11 cellular contexts compared by ENCODE assay signal in the genomic region with DNA sequence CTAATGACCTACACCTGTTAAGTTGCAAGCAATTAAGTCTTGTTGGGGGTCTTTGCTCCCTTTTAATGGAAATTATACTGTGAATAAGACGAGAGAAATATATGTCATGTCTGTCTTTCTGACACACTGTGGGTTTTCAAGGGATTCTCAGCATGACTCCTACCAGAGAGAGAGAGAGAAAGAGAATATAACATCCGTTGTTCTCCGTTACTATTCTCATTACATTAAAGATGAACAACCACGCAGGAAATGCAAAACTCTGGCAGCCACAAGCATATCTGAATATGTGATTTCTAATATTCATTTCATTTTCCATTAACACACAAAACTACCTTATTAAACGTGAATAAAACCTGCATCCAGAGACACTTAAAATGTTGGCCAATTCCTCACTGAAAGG.
DNase-seq lines count a peak whose midpoint lies in the region; ATAC-seq and TF ChIP-seq lines count a peak whose summit lies in the region.
"Had no signal": no experiment of that assay in that cellular context is flagged by ENCODE, and none has a peak within 500 bp of the region (broad histone marks: within the 10 kb centered on the region; RNA-seq: fewer than 3 reads in every experiment).

No MANE protein-coding gene starts in this region.

- H3K27ac ChIP-seq in DND-41 (ENCODE audit: low read length) (peak overlapping the region; percentile 90), H9 (ENCODE audit: insufficient read length, low read depth, low read length) (no peak overlapping the region), neural cell (ENCODE audit: low read length) (no peak overlapping the region), uterus (peak overlapping the region in 1 of 2 donors; percentile 36)
- H3K27ac ChIP-seq: PC-9 had no signal

- H3K9me2 ChIP-seq in neural cell (ENCODE audit: insufficient read depth, low read length): no peaks in the 10 kb centered on the region

- no peak overlapping the region for H2BK20ac ChIP-seq in H9 (ENCODE audit: low read depth, low read length, poor library complexity, severe bottlenecking)

- H3K36me3 Mint-ChIP-seq in H9 (ENCODE audit: insufficient read depth in 1 of 3, low read depth in 3 of 3): no peaks in the 10 kb centered on the region
- peaks cover 2% of the 10 kb centered on the region for H3K36me3 Mint-ChIP-seq in activated naive CD8-positive, alpha-beta T cell treated with anti-CD3 and anti-CD28 coated beads for 36 hours

- H3K14ac ChIP-seq in H9 (ENCODE audit: insufficient read depth, low read length): no peak overlapping the region

- peak overlapping the region; percentile 5 for H2BK5ac ChIP-seq in H9 (ENCODE audit: insufficient read length, low read length)

- TF ChIP-seq EP300 in neural cell (conservative IDR thresholded peaks at IDR 0.05; ENCODE audit: poor library complexity, severe bottlenecking): no peak

- H2BK12ac ChIP-seq in H9 (ENCODE audit: insufficient read length, low read depth, low read length): no peak overlapping the region

- no peaks in the 10 kb centered on the region for H3F3A ChIP-seq in neural cell (ENCODE audit: insufficient read depth, low read length, poor library complexity, severe bottlenecking)

- H4K91ac ChIP-seq in H9 (ENCODE audit: insufficient read length, low read depth, low read length): no peak overlapping the region

- ATAC-seq in DND-41 (ENCODE audit: insufficient read depth, low read depth) (peak; percentile 61), GM19328 (IDR thresholded peaks at IDR 0.05; ENCODE audit: unreplicated experiment) (no peak), left lobe of liver (no peak)

- H3K9ac ChIP-seq in DND-41 (ENCODE audit: low read depth, low read length) (peak overlapping the region; percentile 61), H9 (ENCODE audit: extremely low read depth, insufficient read length, low read length) (no peak overlapping the region), neural cell (ENCODE audit: low read length) (no peak overlapping the region)

- H2AFZ ChIP-seq in DND-41 (ENCODE audit: low read depth, low read length) (peak overlapping the region; percentile 76), H9 (ENCODE audit: low read length) (no peak overlapping the region), neural cell (ENCODE audit: low read depth, low read length) (no peak overlapping the region)
- H2AFZ ChIP-seq: PC-9 had no signal

- H3K79me2 ChIP-seq in DND-41 (ENCODE audit: insufficient read depth, low read length) (peaks cover 18% of the 10 kb centered on the region), H9 (ENCODE audit: insufficient read depth, low read length) (no peaks in the 10 kb centered on the region), neural cell (replicated peaks; ENCODE audit: insufficient read depth, low read length) (no peaks in the 10 kb centered on the region)

- TF ChIP-seq POLR2A in uterus (IDR thresholded peaks at IDR 0.05): no peak

- H4K8ac ChIP-seq in H9 (replicated peaks; ENCODE audit: insufficient read length, low read depth, low read length): no peak overlapping the region

- no peak overlapping the region for H3K56ac ChIP-seq in H9 (ENCODE audit: insufficient read length, low read depth, low read length)

- H3K9me3 Mint-ChIP-seq in H9: no peaks in the 10 kb centered on the region
- no peaks in the 10 kb centered on the region for H3K9me3 Mint-ChIP-seq in activated naive CD8-positive, alpha-beta T cell treated with anti-CD3 and anti-CD28 coated beads for 36 hours

- no peak for TF ChIP-seq RAD21 in neural cell (conservative IDR thresholded peaks at IDR 0.05)

- H3K9me3 ChIP-seq in DND-41 (ENCODE audit: insufficient read depth, low read length, severe bottlenecking) (no peaks in the 10 kb centered on the region), H9 (ENCODE audit: control insufficient read depth, low read depth, low read length) (no peaks in the 10 kb centered on the region), neural cell (ENCODE audit: low read length) (no peaks in the 10 kb centered on the region), uterus (no peaks in the 10 kb centered on the region)

- no peaks in the 10 kb centered on the region for H3K27me3 Mint-ChIP-seq in H9 (ENCODE audit: low read depth)
- H3K27me3 Mint-ChIP-seq in activated naive CD8-positive, alpha-beta T cell treated with anti-CD3 and anti-CD28 coated beads for 36 hours: no peaks in the 10 kb centered on the region

- no peak overlapping the region for H3K4ac ChIP-seq in H9 (ENCODE audit: low read depth, low read length)

- H3T11ph ChIP-seq in H9 (ENCODE audit: low read length): no peak overlapping the region

- H3K4me3 Mint-ChIP-seq in H9: no peak overlapping the region
- H3K4me3 Mint-ChIP-seq in activated naive CD8-positive, alpha-beta T cell treated with anti-CD3 and anti-CD28 coated beads for 36 hours: peak overlapping the region; percentile 71

- H3K27me3 ChIP-seq in DND-41 (ENCODE audit: insufficient read depth, low read length, poor library complexity) (no peaks in the 10 kb centered on the region), H9 (ENCODE audit: insufficient read depth, low read length) (no peaks in the 10 kb centered on the region), neural cell (ENCODE audit: insufficient read depth, low read depth, low read length) (no peaks in the 10 kb centered on the region), uterus (no peaks in the 10 kb centered on the region)

- DNase-seq in DND-41 (no peak), H9 (no peak), NK-92 (lab: John Stamatoyannopoulos, UW; ENCODE audit: unreplicated experiment) (no peak), left lobe of liver (ENCODE audit: low spot score) (no peak), uterus (no peak)
- DNase-seq in activated naive CD8-positive, alpha-beta T cell treated with anti-CD3 and anti-CD28 coated beads for 36 hours: no peak
- DNase-seq: activated CD4-positive, alpha-beta T cell treated with anti-CD3 and anti-CD28 coated beads for 1 hour; EL; PC-9 had no signal

- H3K18ac ChIP-seq in H9 (ENCODE audit: insufficient read length, low read depth, low read length): no peak overlapping the region

- H3K4me1 Mint-ChIP-seq in H9: peaks cover 14 to 19% of the 10 kb centered on the region in 2 experiments
- H3K4me1 Mint-ChIP-seq in activated naive CD8-positive, alpha-beta T cell treated with anti-CD3 and anti-CD28 coated beads for 36 hours: peaks cover 19% of the 10 kb centered on the region

- H3K4me1 ChIP-seq in DND-41 (ENCODE audit: insufficient read depth, low read length): peaks cover 80% of the 10 kb centered on the region
- H3K4me1 ChIP-seq in H9 (ENCODE audit: insufficient read depth, low read length): peaks cover 11% of the 10 kb centered on the region
- H3K4me1 ChIP-seq in uterus: no peaks in the 10 kb centered on the region

- H2AK5ac ChIP-seq in H9 (ENCODE audit: insufficient read length, low read length): no peak overlapping the region

- peak overlapping the region; percentile 17 to 54 for H3K4me3 ChIP-seq in DND-41 (ENCODE audit: low read depth in 1 of 2, low read length in 2 of 2)
- H3K4me3 ChIP-seq in neural cell (ENCODE audit: low read length): peak overlapping the region; percentile 26
- no peak overlapping the region for H3K4me3 ChIP-seq in uterus
- H3K4me3 ChIP-seq: PC-9 had no signal

- H3K27ac Mint-ChIP-seq in H9: no peak overlapping the region
- H3K27ac Mint-ChIP-seq in activated naive CD8-positive, alpha-beta T cell treated with anti-CD3 and anti-CD28 coated beads for 36 hours: peak overlapping the region; percentile 86

- no peak overlapping the region for H2BK15ac ChIP-seq in H9 (ENCODE audit: low read depth, low read length)

- H3K36me3 ChIP-seq in DND-41 (ENCODE audit: insufficient read depth, low read length): no peaks in the 10 kb centered on the region
- no peaks in the 10 kb centered on the region for H3K36me3 ChIP-seq in neural cell (ENCODE audit: insufficient read depth, low read length)
- H3K36me3 ChIP-seq in uterus: no peaks in the 10 kb centered on the region

- WGBS in H9 (ENCODE audit: extremely low coverage, insufficient read length, low lambda C conversion rate): 100% methylated on average over 1 of the region's 5 CpGs

- H4K5ac ChIP-seq in H9 (ENCODE audit: insufficient read length, low read depth, low read length): no peak overlapping the region

- intact Hi-C loops in uterus (cut with DNase I; ENCODE audit: low total_unique reads): no loop called here

- H3K4me2 ChIP-seq in DND-41 (ENCODE audit: insufficient read depth, low read length): peak overlapping the region; percentile 64
- H3K4me2 ChIP-seq in H9 (ENCODE audit: insufficient read depth, insufficient read length, low read length): no peak overlapping the region
- H3K4me2 ChIP-seq in neural cell (ENCODE audit: low read length): no peak overlapping the region
- H3K4me2 ChIP-seq: PC-9 had no signal

- H3K23me2 ChIP-seq in H9 (ENCODE audit: insufficient read length, low read depth, low read length, poor library complexity, severe bottlenecking): no peaks in the 10 kb centered on the region

- H2BK120ac ChIP-seq in H9 (ENCODE audit: low read depth, low read length, poor library complexity, severe bottlenecking): no peak overlapping the region

- no peaks in the 10 kb centered on the region for H3K79me1 ChIP-seq in H9 (ENCODE audit: insufficient read depth, low read depth, low read length, poor library complexity, severe bottlenecking)

- no peak for TF ChIP-seq CTCF in DND-41 (IDR thresholded peaks at IDR 0.05; ENCODE audit: borderline replicate concordance, extremely low read depth, low read length, poor library complexity, severe bottlenecking)
- TF ChIP-seq CTCF in H9 (conservative IDR thresholded peaks at IDR 0.05): no peak
- no peak for TF ChIP-seq CTCF in neural cell (IDR thresholded peaks at IDR 0.05; ENCODE audit: poor library complexity, severe bottlenecking)
- TF ChIP-seq CTCF in uterus (IDR thresholded peaks at IDR 0.05): no peak

- H4K20me1 ChIP-seq in DND-41 (ENCODE audit: insufficient read depth, low read length) (no peaks in the 10 kb centered on the region), H9 (ENCODE audit: control insufficient read depth, insufficient read depth, insufficient read length) (no peaks in the 10 kb centered on the region), neural cell (ENCODE audit: insufficient read depth) (no peaks in the 10 kb centered on the region)

- H3K23ac ChIP-seq in H9 (ENCODE audit: insufficient read length, low read depth, low read length): no peak overlapping the region

Comparison
In these comparisons a context has a peak if more than half of its experiments do, and no peak if none do; other contexts are left out.
1. H3K4me3 ChIP-seq: peak in DND-41 (2 of 2) and neural cell (single experiment); none in uterus (0 of 2).